ENCODE assay signal across 8 cellular contexts in the genomic region with DNA sequence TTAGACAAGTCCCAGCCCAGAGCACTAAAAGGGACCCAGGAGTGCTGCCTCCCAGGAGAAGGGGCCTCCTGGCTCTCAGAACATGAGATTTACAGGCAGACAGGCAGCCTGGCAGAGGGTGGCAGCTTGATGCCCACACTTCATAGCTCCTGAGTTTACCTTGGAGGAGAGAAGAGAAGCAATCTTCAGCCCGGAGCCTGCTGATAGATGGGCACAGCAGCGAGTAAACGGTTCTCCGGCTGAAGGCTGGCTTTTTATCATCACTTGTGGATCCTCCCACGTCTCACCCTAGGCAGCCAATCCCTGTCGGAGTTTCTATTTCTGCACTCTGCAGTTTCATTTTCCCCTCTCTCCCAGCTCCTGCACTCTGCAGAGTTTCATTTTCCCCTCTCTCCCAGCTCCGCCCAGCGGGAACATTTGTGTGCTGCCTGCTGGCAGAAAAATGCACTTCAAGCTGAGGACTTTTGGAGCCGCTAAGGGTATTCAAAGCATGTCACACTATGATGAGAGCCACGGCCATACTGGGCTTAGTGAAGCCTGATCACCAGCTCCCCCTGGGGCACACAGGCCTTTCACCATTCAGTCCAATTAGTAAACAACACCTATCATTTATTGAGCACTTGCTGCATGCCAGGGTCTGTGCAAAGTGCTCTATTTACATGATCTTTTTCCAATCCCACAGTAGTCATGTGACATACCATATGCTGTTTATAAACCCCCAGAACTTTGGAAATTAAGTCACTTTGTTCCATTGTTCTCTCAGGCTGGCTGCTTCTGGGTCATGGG.
DNase-seq lines count a peak whose midpoint lies in the region; ATAC-seq and TF ChIP-seq lines count a peak whose summit lies in the region.

A gene with protein sequence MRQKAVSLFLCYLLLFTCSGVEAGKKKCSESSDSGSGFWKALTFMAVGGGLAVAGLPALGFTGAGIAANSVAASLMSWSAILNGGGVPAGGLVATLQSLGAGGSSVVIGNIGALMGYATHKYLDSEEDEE (minus strand): TSS at position 229 of the 786 bp plus-strand sequence. CDS start 2,878 bp downstream, outside the sequence.

- ATAC-seq in HG02852 (IDR thresholded peaks at IDR 0.05; ENCODE audit: unreplicated experiment), result peak; percentile 87
- ATAC-seq in HG03039 (IDR thresholded peaks at IDR 0.05; ENCODE audit: unreplicated experiment), result no peak

- DNase-seq in GM13976 (ENCODE audit: low spot score), result peak; percentile 87
- peak; percentile 90 for DNase-seq in NCI-H187 treated with DMSO at 0.1 percent for 48 hours (lab: John Stamatoyannopoulos, UW)
- DNase-seq in T-helper 22 cell (ENCODE audit: low read depth), result peak; percentile 72
- DNase-seq in astrocyte of the hippocampus (ENCODE audit: low read depth, low spot score), result peak; percentile 97
- peak; percentile 99 for DNase-seq in hepatic stellate cell (ENCODE audit: low spot score)
- DNase-seq in retina, result peak; percentile 85

- peak; percentile 13 for TF ChIP-seq CTCF in GM13976 (IDR thresholded peaks at IDR 0.05; ENCODE audit: borderline replicate concordance, control extremely low read depth, extremely low read depth, insufficient read depth, missing control alignments)

- in situ Hi-C loops in GM13976 (cut with MboI; ENCODE audit: low sequenced_read_pairs, unreplicated experiment), result no loop called here
